Comparison of ENCODE assay signal across 1 cellular context in genomic region chr2:113253453-113253852, GRCh38.
TF ChIP-seq lines count a peak whose summit lies in the region.

No MANE protein-coding gene starts in this region.

TF ChIP-seq in HEK293T, 16 proteins besides CTCF, POLR2A, EP300 and RAD21:
- TF ChIP-seq NFRKB (IDR thresholded peaks at IDR 0.05) (no peak), PKNOX1 (IDR thresholded peaks at IDR 0.05) (no peak), ZNF384 (IDR thresholded peaks at IDR 0.05) (no peak), SUZ12 (IDR thresholded peaks at IDR 0.05) (no peak), TARDBP (IDR thresholded peaks at IDR 0.05) (no peak), HDGF (IDR thresholded peaks at IDR 0.05; ENCODE audit: borderline replicate concordance) (no peak), LEF1 (IDR thresholded peaks at IDR 0.05; ENCODE audit: borderline replicate concordance) (no peak), L3MBTL2 (conservative IDR thresholded peaks at IDR 0.05) (no peak), FOXK2 (IDR thresholded peaks at IDR 0.05) (no peak), BHLHE40 (IDR thresholded peaks at IDR 0.05; ENCODE audit: borderline replicate concordance) (no peak), ELF4 (IDR thresholded peaks at IDR 0.05) (no peak), SP1 (IDR thresholded peaks at IDR 0.05) (no peak), ARNT (IDR thresholded peaks at IDR 0.05) (no peak), CTBP1 (IDR thresholded peaks at IDR 0.05; ENCODE audit: borderline replicate concordance) (no peak)
